ENCODE assay signal across 9 cellular contexts in genomic region chr3:184262166-184262926, GRCh38. TPM values are rescaled to one million over a fixed set of nuclear protein-coding genes. Genes with fewer than 3 reads are reported as not detected.
DNase-seq lines count a peak whose midpoint lies in the region; TF ChIP-seq lines count a peak whose summit lies in the region.
"Had no signal": no experiment of that assay in that cellular context is flagged by ENCODE, and none has a peak within 500 bp of the region (broad histone marks: within the 10 kb centered on the region; RNA-seq: fewer than 3 reads in every experiment).

No MANE protein-coding gene starts in this region.

- no peaks in the 10 kb centered on the region for H3K36me3 ChIP-seq in hepatocyte (replicated peaks; ENCODE audit: insufficient read depth, low read depth)

- H3K9me3 ChIP-seq in hepatocyte (ENCODE audit: low read depth), result no peaks in the 10 kb centered on the region

- peaks cover 19% of the 10 kb centered on the region for H3K4me1 ChIP-seq in hepatocyte (ENCODE audit: insufficient read depth)

- no peak overlapping the region for H2AFZ ChIP-seq in hepatocyte

- H3K27ac ChIP-seq in hepatocyte, result no peak overlapping the region

- H3K4me3 ChIP-seq in hepatocyte, result no peak overlapping the region

- no peaks in the 10 kb centered on the region for H3K79me2 ChIP-seq in hepatocyte

- H3K9me2 ChIP-seq in hepatocyte (replicated peaks; ENCODE audit: insufficient read depth), result no peaks in the 10 kb centered on the region

- H3K4me2 ChIP-seq in hepatocyte, result peak overlapping the region; percentile 97

- 4% methylated on average over 39 of the region's 51 CpGs for WGBS in hepatocyte (ENCODE audit: low lambda C conversion rate, missing lambda C conversion rate)

- no peaks in the 10 kb centered on the region for H4K20me1 ChIP-seq in hepatocyte (ENCODE audit: insufficient read depth, poor library complexity, severe bottlenecking)

- DNase-seq in DMS53 (lab: John Stamatoyannopoulos, UW) (peak; percentile 73), NCI-H1105 (lab: John Stamatoyannopoulos, UW) (peak; percentile 82), hepatocyte (ENCODE audit: low spot score) (peak; percentile 54), RPMI8226 (no peak), glomerular visceral epithelial cell (ENCODE audit: extremely low spot score) (no peak), GM20000 (ENCODE audit: low spot score) (no peak)
- DNase-seq in activated CD4-positive, alpha-beta T cell treated with anti-CD3 and anti-CD28 coated beads, Interleukin-2, amount 50 U/mL, for 4 hours, result peak; percentile 38 to 46
- peak; percentile 29 for DNase-seq in stimulated activated naive CD4-positive, alpha-beta T cell treated with Interleukin-2 at 50 U/mL for 16 hours (lab: John Stamatoyannopoulos, UW)

- TF ChIP-seq CTCF in hepatocyte (IDR thresholded peaks at IDR 0.05; ENCODE audit: poor library complexity) (no peak), GM20000 (IDR thresholded peaks at IDR 0.05; ENCODE audit: extremely low read depth, missing control alignments) (no peak)

- H3K27me3 ChIP-seq in hepatocyte, result peaks cover 58% of the 10 kb centered on the region

RNA-seq across cellular contexts. Expression of gene CAMK2N2, which starts 1.0 kb away (rescaled TPM):
- not detected in 2 replicates for total RNA-seq in hepatocyte
- polyA plus RNA-seq in hepatocyte, result 0.11 and 0.30 TPM in 2 replicates

RNA-seq across cellular contexts. Expression of gene EEF1AKMT4, which starts 12.9 kb away (rescaled TPM):
- 8.4 and 9.8 TPM in 2 replicates for total RNA-seq in hepatocyte
- polyA plus RNA-seq in hepatocyte, result 13.5 and 16.5 TPM in 2 replicates

RNA-seq across cellular contexts. Expression of gene ECE2, which starts 13.5 kb away (rescaled TPM):
- not detected in 2 replicates for total RNA-seq in hepatocyte
- polyA plus RNA-seq in hepatocyte, result not detected in 2 replicates
- total RNA-seq: M059J had no signal

RNA-seq across cellular contexts. Expression of gene ALG3, which starts 13.6 kb away (rescaled TPM):
- 52.3 and 68.9 TPM in 2 replicates for total RNA-seq in hepatocyte
- 120 and 122 TPM in 2 replicates for polyA plus RNA-seq in hepatocyte

RNA-seq across cellular contexts. Expression of gene VWA5B2, which starts 33.0 kb away (rescaled TPM):
- total RNA-seq in hepatocyte, result 0.40 and 3.2 TPM in 2 replicates
- polyA plus RNA-seq in hepatocyte, result 1.0 and 1.5 TPM in 2 replicates
- total RNA-seq: M059J had no signal

Comparison
In these comparisons a context has a peak if more than half of its experiments do, and no peak if none do; other contexts are left out.
1. DNase-seq: peak in DMS53 (single experiment), NCI-H1105 (single experiment), activated CD4-positive, alpha-beta T cell treated with anti-CD3 and anti-CD28 coated beads, Interleukin-2, amount 50 U/mL, for 4 hours (2 of 2), hepatocyte (single experiment) and stimulated activated naive CD4-positive, alpha-beta T cell treated with Interleukin-2 at 50 U/mL for 16 hours (single experiment); none in RPMI8226 (single experiment), glomerular visceral epithelial cell (single experiment) and GM20000 (single experiment).